8 cellular contexts compared by ENCODE assay signal in the genomic region with DNA sequence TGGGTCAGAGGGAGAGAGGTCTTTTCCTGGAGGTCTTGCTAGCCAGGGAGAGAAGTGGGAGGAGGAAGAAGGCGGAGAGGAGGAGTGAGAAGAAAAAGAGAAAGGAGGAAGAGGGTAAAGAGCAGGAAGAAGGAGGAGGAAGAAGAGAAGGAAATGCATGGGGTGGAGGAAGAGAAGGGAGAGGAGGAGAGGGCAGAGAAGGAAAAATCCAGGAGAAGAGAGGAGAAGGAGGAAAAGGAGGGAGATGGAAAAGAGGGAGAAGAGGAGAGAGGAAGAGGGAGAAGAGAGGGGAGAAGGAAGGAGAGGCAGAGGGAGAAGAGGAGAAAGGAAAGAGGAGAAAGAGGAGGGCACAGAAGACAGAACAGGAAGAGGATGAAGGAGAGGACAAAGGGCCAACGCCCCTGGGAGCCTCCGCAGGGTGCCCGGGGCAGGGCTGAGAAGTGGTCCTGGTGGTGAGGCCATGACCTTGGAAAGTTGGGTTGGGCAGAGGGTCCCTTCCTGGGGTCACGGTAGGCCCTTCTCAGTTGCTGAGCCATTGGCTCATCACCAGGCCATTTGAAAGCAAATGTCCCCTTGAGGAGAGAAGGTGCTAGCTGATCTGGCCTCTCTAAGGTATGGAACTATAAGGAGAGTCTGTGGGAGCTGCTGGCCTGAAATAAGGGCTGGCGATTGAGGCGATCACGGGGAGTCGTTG. TPM values are rescaled to one million over a fixed set of nuclear protein-coding genes. Genes with fewer than 3 reads are reported as not detected.
DNase-seq lines count a peak whose midpoint lies in the region; ATAC-seq, FAIRE-seq and TF ChIP-seq lines count a peak whose summit lies in the region.

No MANE protein-coding gene starts in this region.

- no peaks in the 10 kb centered on the region for H3K36me3 ChIP-seq in CD4-positive, CD25-positive, alpha-beta regulatory T cell (ENCODE audit: control insufficient read depth, insufficient read depth, low read length)
- H3K36me3 ChIP-seq in KMS-11 (ENCODE audit: insufficient read depth) (no peaks in the 10 kb centered on the region), bronchial epithelial cell (ENCODE audit: control insufficient read depth, insufficient read depth, low read length) (peaks cover under 1% of the 10 kb centered on the region)

- no peaks in the 10 kb centered on the region for H4K20me1 ChIP-seq in KMS-11 (ENCODE audit: insufficient read depth)

- peak overlapping the region; percentile 48 to 91 (median 83) for H3K4me3 Mint-ChIP-seq in CD4-positive, CD25-positive, alpha-beta regulatory T cell
- H3K4me3 Mint-ChIP-seq in naive thymus-derived CD8-positive, alpha-beta T cell, result peak overlapping the region; percentile 71 to 90 (median 86)

- H3K27me3 ChIP-seq in CD4-positive, CD25-positive, alpha-beta regulatory T cell (ENCODE audit: control insufficient read depth, insufficient read depth, low read length), result peaks cover 11% of the 10 kb centered on the region
- H3K27me3 ChIP-seq in KMS-11 (ENCODE audit: insufficient read depth, low read depth), result peaks cover 13% of the 10 kb centered on the region; the same call in 1 of the 2 replicates
- no peaks in the 10 kb centered on the region for H3K27me3 ChIP-seq in bronchial epithelial cell (ENCODE audit: control insufficient read depth, insufficient read depth, low read length)

- H3K9me3 ChIP-seq in CD4-positive, CD25-positive, alpha-beta regulatory T cell (ENCODE audit: control insufficient read depth in 2 of 2, low read length in 2 of 2), result no peaks in the 10 kb centered on the region

- TF ChIP-seq CTCF in KMS-11 (conservative IDR thresholded peaks at IDR 0.05; ENCODE audit: low read depth, low read length) (no peak), bronchial epithelial cell (IDR thresholded peaks at IDR 0.05; ENCODE audit: insufficient read depth, low read length, severe bottlenecking) (no peak)

- no peak overlapping the region for H2AFZ ChIP-seq in KMS-11 (ENCODE audit: low read depth)

- no peaks in the 10 kb centered on the region for H3K36me3 Mint-ChIP-seq in CD4-positive, CD25-positive, alpha-beta regulatory T cell
- H3K36me3 Mint-ChIP-seq in naive thymus-derived CD8-positive, alpha-beta T cell, result peaks cover 0 to 2% (median 0%) of the 10 kb centered on the region in 3 donors

- no peak overlapping the region for H3K27ac ChIP-seq in CD4-positive, CD25-positive, alpha-beta regulatory T cell (ENCODE audit: insufficient read depth, low read length, poor library complexity, severe bottlenecking)
- no peak overlapping the region for H3K27ac ChIP-seq in KMS-11

- peaks cover 0 to 19% (median 8%) of the 10 kb centered on the region in 4 donors for H3K4me1 Mint-ChIP-seq in CD4-positive, CD25-positive, alpha-beta regulatory T cell
- peaks cover 5 to 36% (median 12%) of the 10 kb centered on the region in 4 donors for H3K4me1 Mint-ChIP-seq in naive thymus-derived CD8-positive, alpha-beta T cell

- H3K4me1 ChIP-seq in CD4-positive, CD25-positive, alpha-beta regulatory T cell (ENCODE audit: control insufficient read depth, insufficient read depth, low read length, poor library complexity, severe bottlenecking), result peaks cover 14% of the 10 kb centered on the region
- no peaks in the 10 kb centered on the region for H3K4me1 ChIP-seq in KMS-11 (ENCODE audit: low read depth, poor library complexity, severe bottlenecking)

- H3K79me2 ChIP-seq in KMS-11 (ENCODE audit: insufficient read depth, low read depth), result no peaks in the 10 kb centered on the region

- H3K4me2 ChIP-seq in KMS-11, result peak overlapping the region; percentile 42; the same call in 1 of the 2 replicates

- no peak overlapping the region for H3K4me3 ChIP-seq in CD4-positive, CD25-positive, alpha-beta regulatory T cell (ENCODE audit: low read depth, low read length)
- H3K4me3 ChIP-seq in KMS-11 (IDR thresholded peaks at IDR 0.05; ENCODE audit: insufficient read depth, low read depth, low read length), result no peak overlapping the region
- peak overlapping the region; percentile 70 for H3K4me3 ChIP-seq in bronchial epithelial cell (ENCODE audit: low read depth, low read length)

- FAIRE-seq in bronchial epithelial cell (lab: Jason Lieb, UNC), result no peak

- peaks cover 0 to 2% (median 0%) of the 10 kb centered on the region in 7 donors for H3K9me3 Mint-ChIP-seq in CD4-positive, CD25-positive, alpha-beta regulatory T cell
- no peaks in the 10 kb centered on the region for H3K9me3 Mint-ChIP-seq in naive thymus-derived CD8-positive, alpha-beta T cell

- POLR2A ChIA-PET in naive thymus-derived CD8-positive, alpha-beta T cell (lab: Charles Lee), result no interaction called here

- no peak for ATAC-seq in CD4-positive, CD25-positive, alpha-beta regulatory T cell (ENCODE audit: low read depth in 2 of 2)
- no peak for ATAC-seq in naive thymus-derived CD8-positive, alpha-beta T cell
- no peak for ATAC-seq in GM21526 (IDR thresholded peaks at IDR 0.05; ENCODE audit: low FRiP score, unreplicated experiment)
- ATAC-seq in GM19395 (IDR thresholded peaks at IDR 0.05; ENCODE audit: unreplicated experiment), result no peak

- H3K27ac Mint-ChIP-seq in CD4-positive, CD25-positive, alpha-beta regulatory T cell, result peak overlapping the region in 2 of 3 donors; percentile 29 to 46
- peak overlapping the region in 3 of 10 donors; percentile 8 to 43 (median 14) for H3K27ac Mint-ChIP-seq in naive thymus-derived CD8-positive, alpha-beta T cell

- peaks cover 62% of the 10 kb centered on the region for H3K27me3 Mint-ChIP-seq in CD4-positive, CD25-positive, alpha-beta regulatory T cell
- H3K27me3 Mint-ChIP-seq in naive thymus-derived CD8-positive, alpha-beta T cell, result peaks cover 14 to 43% (median 34%) of the 10 kb centered on the region in 5 donors

- no peak overlapping the region for H3K9ac ChIP-seq in KMS-11

- no peak for DNase-seq in CD4-positive, CD25-positive, alpha-beta regulatory T cell
- DNase-seq in bronchial epithelial cell (ENCODE audit: low read depth) (no peak), NCI-H345 treated with DMSO at 0.1 percent for 48 hours (lab: John Stamatoyannopoulos, UW; ENCODE audit: unreplicated experiment) (no peak)
- DNase-seq in naive thymus-derived CD8-positive, alpha-beta T cell, result no peak
- no peak for DNase-seq in activated CD4-positive, CD25-positive, alpha-beta regulatory T cell (lab: John Stamatoyannopoulos, UW)

RNA-seq across cellular contexts. Expression of a gene that starts 1.2 kb away (rescaled TPM):
- total RNA-seq in CD4-positive, CD25-positive, alpha-beta regulatory T cell, result 0.52 TPM
- not detected for polyA plus RNA-seq in CD4-positive, CD25-positive, alpha-beta regulatory T cell
- total RNA-seq in bronchial epithelial cell, result 35.5 and 76.0 TPM in 2 replicates
- total RNA-seq in naive thymus-derived CD8-positive, alpha-beta T cell, result not detected
- not detected for polyA plus RNA-seq in naive thymus-derived CD8-positive, alpha-beta T cell

RNA-seq across cellular contexts. Expression of a gene that starts 37.5 kb away (rescaled TPM):
- not detected for total RNA-seq in CD4-positive, CD25-positive, alpha-beta regulatory T cell
- not detected for polyA plus RNA-seq in CD4-positive, CD25-positive, alpha-beta regulatory T cell
- 0.26 TPM in 1 of 2 replicates, not detected in the other for total RNA-seq in bronchial epithelial cell
- not detected for total RNA-seq in naive thymus-derived CD8-positive, alpha-beta T cell
- not detected for polyA plus RNA-seq in naive thymus-derived CD8-positive, alpha-beta T cell

RNA-seq across cellular contexts. Expression of a gene that starts 51.1 kb away (rescaled TPM):
- total RNA-seq in CD4-positive, CD25-positive, alpha-beta regulatory T cell, result not detected
- not detected for polyA plus RNA-seq in CD4-positive, CD25-positive, alpha-beta regulatory T cell
- total RNA-seq in bronchial epithelial cell, result not detected in 2 replicates
- total RNA-seq in naive thymus-derived CD8-positive, alpha-beta T cell, result not detected
- polyA plus RNA-seq in naive thymus-derived CD8-positive, alpha-beta T cell, result not detected

Comparison
In these comparisons a context has a peak if more than half of its experiments do, and no peak if none do; other contexts are left out.
1. RNA of a gene that starts 1.2 kb away (total RNA-seq): 35.5 to 76.0 TPM in bronchial epithelial cell; 0.52 TPM in CD4-positive, CD25-positive, alpha-beta regulatory T cell (single experiment) and not detected in naive thymus-derived CD8-positive, alpha-beta T cell; every median in the first group is over 10 times any median in the second.